ENCODE assay signal across 8 cellular contexts in genomic region chr20:1894471-1894950, GRCh38. TPM values are rescaled to one million over a fixed set of nuclear protein-coding genes. Genes with fewer than 3 reads are reported as not detected.
A peak's percentile ranks its signal among the peaks of the same experiment; 100 is the strongest.
DNase-seq lines count a peak whose midpoint lies in the region; ATAC-seq lines count a peak whose summit lies in the region.

No MANE protein-coding gene starts in this region.

- WGBS in trophoblast cell (ENCODE audit: extremely low coverage, insufficient coverage, insufficient read length), result no CpG with 5 or more reads among the region's 70 CpGs

- H3K14ac ChIP-seq in trophoblast cell (ENCODE audit: low read length), result no peak overlapping the region

- peak overlapping the region; percentile 12 for H3K9ac ChIP-seq in trophoblast cell (ENCODE audit: low read length)

- peaks cover 7% of the 10 kb centered on the region for H3K79me1 ChIP-seq in trophoblast cell (ENCODE audit: low read length)

- H3K27ac ChIP-seq in trophoblast cell (ENCODE audit: low read depth, low read length), result peak overlapping the region; percentile 48

- H4K12ac ChIP-seq in trophoblast cell (ENCODE audit: low read depth, low read length), result no peak overlapping the region

- peak overlapping the region; percentile 42 for H4K8ac ChIP-seq in trophoblast cell (ENCODE audit: low read depth, low read length)

- peak overlapping the region; percentile 64 for H2BK5ac ChIP-seq in trophoblast cell (ENCODE audit: low read depth, low read length, poor library complexity)

- peaks cover 11% of the 10 kb centered on the region for H3K27me3 ChIP-seq in trophoblast cell (ENCODE audit: insufficient read depth, low read length)

- peak overlapping the region; percentile 75 for H3K4me3 ChIP-seq in trophoblast cell (ENCODE audit: low read depth, low read length)

- H3K23ac ChIP-seq in trophoblast cell (ENCODE audit: low read length), result no peak overlapping the region

- H3K4me1 ChIP-seq in trophoblast cell (ENCODE audit: control insufficient read depth in 1 of 2, insufficient read depth in 2 of 2, low read length in 2 of 2), result peaks cover 19 to 22% of the 10 kb centered on the region in 2 experiments

- ATAC-seq in activated naive CD8-positive, alpha-beta T cell treated with anti-CD3 and anti-CD28 coated beads, Interleukin-2, amount 50 U/mL, for 24 hours, result peak; percentile 44
- ATAC-seq in left cardiac atrium, result peak in 1 of 2 donors; percentile 32
- no peak for ATAC-seq in HG03457 (IDR thresholded peaks at IDR 0.05; ENCODE audit: unreplicated experiment)

- intact Hi-C loops in left cardiac atrium (cut with DNase I), result loop anchor here in 1 of 2 donors (5.0 kb wide), 2 partner anchors 57 to 92 kb away; no protein-coding TSS in a partner anchor

- no peaks in the 10 kb centered on the region for H3K9me3 Mint-ChIP-seq in activated naive CD8-positive, alpha-beta T cell treated with anti-CD3 and anti-CD28 coated beads, Interleukin-2, amount 50 U/mL, for 24 hours

- H2BK12ac ChIP-seq in trophoblast cell (ENCODE audit: low read length), result no peak overlapping the region

- H3K36me3 ChIP-seq in trophoblast cell (ENCODE audit: control insufficient read depth in 1 of 2, insufficient read depth in 2 of 2, low read length in 2 of 2), result no peaks in the 10 kb centered on the region

- H3K4me2 ChIP-seq in trophoblast cell (ENCODE audit: low read length), result peak overlapping the region; percentile 81

- H4K91ac ChIP-seq in trophoblast cell (ENCODE audit: low read depth, low read length), result peak overlapping the region; percentile 74

- H2AK5ac ChIP-seq in trophoblast cell (ENCODE audit: low read length), result no peak overlapping the region

- H3K79me2 ChIP-seq in trophoblast cell (ENCODE audit: control insufficient read depth, insufficient read depth, low read length, poor library complexity), result peaks cover 7% of the 10 kb centered on the region

- H3K4me3 Mint-ChIP-seq in activated naive CD8-positive, alpha-beta T cell treated with anti-CD3 and anti-CD28 coated beads, Interleukin-2, amount 50 U/mL, for 24 hours, result no peak overlapping the region

- no peak overlapping the region for H2AFZ ChIP-seq in trophoblast cell (ENCODE audit: insufficient read depth, low read length, poor library complexity)

- no peak overlapping the region for H3K4ac ChIP-seq in trophoblast cell (ENCODE audit: low read depth, low read length)

- H3K27ac Mint-ChIP-seq in activated naive CD8-positive, alpha-beta T cell treated with anti-CD3 and anti-CD28 coated beads, Interleukin-2, amount 50 U/mL, for 24 hours, result no peak overlapping the region

- peak overlapping the region; percentile 36 for H3K18ac ChIP-seq in trophoblast cell (ENCODE audit: low read length)

- peaks cover 9% of the 10 kb centered on the region for H3K4me1 Mint-ChIP-seq in activated naive CD8-positive, alpha-beta T cell treated with anti-CD3 and anti-CD28 coated beads, Interleukin-2, amount 50 U/mL, for 24 hours

- peak; percentile 56 for DNase-seq in Daoy (ENCODE audit: low read depth)
- peak; percentile 55 for DNase-seq in HuH-7 (ENCODE audit: low spot score)
- DNase-seq in activated naive CD8-positive, alpha-beta T cell treated with anti-CD3 and anti-CD28 coated beads, Interleukin-2, amount 50 U/mL, for 24 hours, result no peak
- peak; percentile 56 for DNase-seq in left cardiac atrium
- DNase-seq in trophoblast cell, result peak; percentile 52 to 64
- no peak for DNase-seq in central memory CD4-positive, alpha-beta T cell
- no peak for DNase-seq in NCI-H128 (lab: John Stamatoyannopoulos, UW; ENCODE audit: unreplicated experiment)

- H3K36me3 Mint-ChIP-seq in activated naive CD8-positive, alpha-beta T cell treated with anti-CD3 and anti-CD28 coated beads, Interleukin-2, amount 50 U/mL, for 24 hours (ENCODE audit: low read depth), result no peaks in the 10 kb centered on the region

- H3K27me3 Mint-ChIP-seq in activated naive CD8-positive, alpha-beta T cell treated with anti-CD3 and anti-CD28 coated beads, Interleukin-2, amount 50 U/mL, for 24 hours, result peaks cover 56% of the 10 kb centered on the region

- H2BK120ac ChIP-seq in trophoblast cell (ENCODE audit: insufficient read depth, low read length, poor library complexity), result peak overlapping the region; percentile 15

- no peaks in the 10 kb centered on the region for H3K9me3 ChIP-seq in trophoblast cell (ENCODE audit: insufficient read depth, low read depth, low read length)

RNA-seq across cellular contexts. Expression of gene SIRPA, which starts 0.7 kb away (rescaled TPM):
- total RNA-seq in Daoy (2014; rRNA removed; shearing (Covaris generic)), result 7.2 and 11.5 TPM in 2 replicates
- total RNA-seq in left cardiac atrium, result 10 to 100 TPM; 38.4 to 46.2 TPM
- polyA plus RNA-seq in trophoblast cell (2013), result 15.7 and 15.8 TPM in 2 replicates

Comparison
In these comparisons a context has a peak if more than half of its experiments do, and no peak if none do; other contexts are left out.
1. DNase-seq: peak in Daoy (single experiment), HuH-7 (single experiment), left cardiac atrium (single experiment) and trophoblast cell (2 of 2); none in activated naive CD8-positive, alpha-beta T cell treated with anti-CD3 and anti-CD28 coated beads, Interleukin-2, amount 50 U/mL, for 24 hours (single experiment), central memory CD4-positive, alpha-beta T cell (single experiment) and NCI-H128 (single experiment).